Comparison of ENCODE assay signal across 2 cellular contexts in genomic region chr18:54223568-54224241, GRCh38.
TF ChIP-seq lines count a peak whose summit lies in the region.

No MANE protein-coding gene starts in this region.

TF ChIP-seq in A549, 52 proteins besides CTCF, POLR2A, EP300 and RAD21 (continued from another document):
- TF ChIP-seq ATOH8 (CRISPR knock-in tag; IDR thresholded peaks at IDR 0.05; ENCODE audit: low read depth), result no peak
- no peak for TF ChIP-seq SREBF2 (IDR thresholded peaks at IDR 0.05)
- no peak for TF ChIP-seq ZSCAN20 (CRISPR knock-in tag; IDR thresholded peaks at IDR 0.05)
- no peak for TF ChIP-seq RNF2 (IDR thresholded peaks at IDR 0.05; ENCODE audit: borderline replicate concordance, low read depth)
- no peak for TF ChIP-seq FOSL2 (IDR thresholded peaks at IDR 0.05)
- TF ChIP-seq FOSL2 (CRISPR knock-in tag; IDR thresholded peaks at IDR 0.05), result no peak
- no peak for TF ChIP-seq HOXB5 (CRISPR knock-in tag; IDR thresholded peaks at IDR 0.05)
- no peak for TF ChIP-seq TP53 (CRISPR knock-in tag; IDR thresholded peaks at IDR 0.05)
- no peak for TF ChIP-seq HDAC2 (IDR thresholded peaks at IDR 0.05)
- TF ChIP-seq PBX3 (IDR thresholded peaks at IDR 0.05), result no peak
- no peak for TF ChIP-seq CBX2 (IDR thresholded peaks at IDR 0.05; ENCODE audit: borderline replicate concordance, low read depth)
- TF ChIP-seq ZFP36 (IDR thresholded peaks at IDR 0.05; ENCODE audit: borderline replicate concordance, partially characterized antibody), result no peak
- no peak for TF ChIP-seq E2F6 (IDR thresholded peaks at IDR 0.05; ENCODE audit: borderline replicate concordance, low read depth)

TF ChIP-seq in HepG2, 621 proteins besides CTCF, POLR2A, EP300 and RAD21 (continued from another document):
- TF ChIP-seq ZNF652 (CRISPR knock-in tag; IDR thresholded peaks at IDR 0.05; ENCODE audit: borderline replicate concordance, low read depth), result peak; percentile 56; the same call in 1 of the 2 replicates
- TF ChIP-seq SAP130 (CRISPR knock-in tag; IDR thresholded peaks at IDR 0.05; ENCODE audit: low read depth), result 0 out of 2 replicates have a peak, but pooled peaks have one; percentile 6
- peak; percentile 61 for TF ChIP-seq RARA (CRISPR knock-in tag; IDR thresholded peaks at IDR 0.05)
- TF ChIP-seq NR2C2 (CRISPR knock-in tag; IDR thresholded peaks at IDR 0.05; ENCODE audit: borderline replicate concordance), result 0 out of 2 replicates have a peak, but pooled peaks have one; percentile 27
- no peak for TF ChIP-seq ATF5 (CRISPR knock-in tag; IDR thresholded peaks at IDR 0.05; ENCODE audit: low read depth)
- no peak for TF ChIP-seq GLMP (CRISPR knock-in tag; IDR thresholded peaks at IDR 0.05; ENCODE audit: borderline replicate concordance)
